ENCODE assay signal across 6 cellular contexts in the genomic region with DNA sequence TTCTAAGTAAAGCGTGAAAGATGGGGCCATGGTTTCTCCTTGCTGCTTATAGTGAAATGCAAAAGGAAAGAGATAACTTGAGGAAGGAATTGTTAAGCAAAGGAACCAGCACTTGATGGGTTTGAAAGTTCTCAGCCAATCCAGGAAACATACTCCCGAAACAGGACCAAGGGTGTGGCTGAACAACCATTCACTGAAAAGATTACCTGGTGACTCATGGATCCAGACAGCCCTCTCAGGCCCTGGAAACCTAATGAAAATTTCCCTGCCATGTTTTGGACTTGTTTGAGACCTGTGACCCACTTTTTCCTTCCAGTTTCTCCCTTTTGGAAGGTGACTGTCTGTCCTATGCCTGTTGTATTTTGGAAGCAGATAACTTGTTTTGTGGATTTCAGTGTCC. TPM values are rescaled to one million over a fixed set of nuclear protein-coding genes. Genes with fewer than 3 reads are reported as not detected.
DNase-seq lines count a peak whose midpoint lies in the region; ATAC-seq and TF ChIP-seq lines count a peak whose summit lies in the region.
"Not testable (repeated sequence)": the region's sequence is repeated elsewhere in the genome, so short reads cannot be mapped to it uniquely, and the experiment has no call there.
"Had no signal": no experiment of that assay in that cellular context is flagged by ENCODE, and none has a peak within 500 bp of the region (broad histone marks: within the 10 kb centered on the region; RNA-seq: fewer than 3 reads in every experiment).

No MANE protein-coding gene starts in this region.

- H3F3A ChIP-seq in PC-3 (ENCODE audit: low read length, unreplicated experiment): not testable (repeated sequence)

- H3K9ac ChIP-seq in PC-3 (ENCODE audit: low read length): not testable (repeated sequence)

- DNase-seq in PC-3, left colon, mucosa of descending colon: not testable (repeated sequence)

- not testable (repeated sequence) for H3K79me2 ChIP-seq in PC-3 (ENCODE audit: low read length)

- BruUV-seq in PC-3 (replicated peaks; lab: Mats Ljungman, UMichigan): not testable (repeated sequence)

- not testable (repeated sequence) for H3K27ac ChIP-seq in PC-3 (ENCODE audit: low read length)

- CTCF ChIA-PET in PC-3 (lab: Charles Lee): not testable (repeated sequence)

- H3K4me3 ChIP-seq in PC-3 (ENCODE audit: low read length); mucosa of descending colon: not testable (repeated sequence)

- intact Hi-C loops in PC-3 (cut with micrococcal nuclease); left colon (cut with DNase I, micrococcal nuclease); mucosa of descending colon (cut with DNase I, micrococcal nuclease): not testable (repeated sequence)

- H3K27me3 ChIP-seq in PC-3 (ENCODE audit: low read length): not testable (repeated sequence)

- not testable (repeated sequence) for H2AFZ ChIP-seq in PC-3 (ENCODE audit: low read length)

- not testable (repeated sequence) for H3K36me3 ChIP-seq in PC-3 (ENCODE audit: low read depth, low read length); mucosa of descending colon (ENCODE audit: low read depth)

- not testable (repeated sequence) for H3K4me2 ChIP-seq in PC-3 (ENCODE audit: low read length)

- H3K9me2 ChIP-seq in PC-3 (replicated peaks; ENCODE audit: low read length): not testable (repeated sequence)

- H3K4me1 ChIP-seq in PC-3 (ENCODE audit: insufficient read depth, low read length); mucosa of descending colon (ENCODE audit: low read depth): not testable (repeated sequence)

- not testable (repeated sequence) for TF ChIP-seq CTCF in PC-3 (conservative IDR thresholded peaks at IDR 0.05; ENCODE audit: low read depth, low read length); mucosa of descending colon (IDR thresholded peaks at IDR 0.05)

- H3K9me3 ChIP-seq in PC-3 (ENCODE audit: low read length); mucosa of descending colon: not testable (repeated sequence)

- H4K20me1 ChIP-seq in PC-3 (ENCODE audit: low read length): not testable (repeated sequence)

- ATAC-seq in PC-3 (peak; percentile 33; the same call in 1 of the 2 replicates), esophagus mucosa (peak; percentile 82), left colon (peak; percentile 56), mucosa of descending colon (peak; percentile 75)

- POLR2A ChIA-PET in PC-3 (lab: Charles Lee; ENCODE audit: unreplicated experiment): not testable (repeated sequence)

RNA-seq across cellular contexts. Expression of a gene that starts 11.3 kb away (rescaled TPM):
- total RNA-seq in PC-3 (2014; rRNA removed): 3.6 and 3.9 TPM in 2 replicates
- total RNA-seq in esophagus mucosa: 1.8 TPM
- 1 to 10 TPM; 1.8 to 2.7 TPM for total RNA-seq in left colon
- 1 to 10 TPM; 1.6 to 6.5 (median 1.7) TPM for total RNA-seq in mucosa of descending colon
- total RNA-seq: A673; CD4-positive, CD25-positive, alpha-beta regulatory T cell had no signal
